1 cellular context compared by ENCODE assay signal in the genomic region with DNA sequence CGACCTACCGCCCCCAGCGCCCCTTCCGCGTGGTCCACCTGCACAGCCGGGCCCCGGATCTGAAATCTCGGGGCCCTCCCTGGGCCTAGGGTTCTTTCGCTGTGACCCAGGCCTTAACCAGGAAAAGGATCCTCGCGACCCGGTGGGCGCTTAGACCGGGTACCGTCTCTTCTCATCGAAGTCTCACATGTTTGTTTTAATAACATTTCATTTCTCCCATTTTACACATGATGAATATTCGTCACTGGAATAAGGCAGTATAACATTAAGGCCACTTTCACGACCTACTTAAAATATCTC.
TF ChIP-seq lines count a peak whose summit lies in the region.

No MANE protein-coding gene starts in this region.

TF ChIP-seq in HEK293, 187 proteins besides CTCF, POLR2A, EP300 and RAD21 (continued from another document):
- TF ChIP-seq, protein P1, sequence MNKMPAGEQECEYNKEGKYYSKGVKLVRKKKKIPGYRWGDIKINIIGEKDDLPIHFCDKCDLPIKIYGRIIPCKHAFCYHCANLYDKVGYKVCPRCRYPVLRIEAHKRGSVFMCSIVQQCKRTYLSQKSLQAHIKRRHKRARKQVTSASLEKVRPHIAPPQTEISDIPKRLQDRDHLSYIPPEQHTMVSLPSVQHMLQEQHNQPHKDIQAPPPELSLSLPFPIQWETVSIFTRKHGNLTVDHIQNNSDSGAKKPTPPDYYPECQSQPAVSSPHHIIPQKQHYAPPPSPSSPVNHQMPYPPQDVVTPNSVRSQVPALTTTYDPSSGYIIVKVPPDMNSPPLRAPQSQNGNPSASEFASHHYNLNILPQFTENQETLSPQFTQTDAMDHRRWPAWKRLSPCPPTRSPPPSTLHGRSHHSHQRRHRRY (tag by site-specific recombination; IDR thresholded peaks at IDR 0.05): no peak
- TF ChIP-seq, protein P2, sequence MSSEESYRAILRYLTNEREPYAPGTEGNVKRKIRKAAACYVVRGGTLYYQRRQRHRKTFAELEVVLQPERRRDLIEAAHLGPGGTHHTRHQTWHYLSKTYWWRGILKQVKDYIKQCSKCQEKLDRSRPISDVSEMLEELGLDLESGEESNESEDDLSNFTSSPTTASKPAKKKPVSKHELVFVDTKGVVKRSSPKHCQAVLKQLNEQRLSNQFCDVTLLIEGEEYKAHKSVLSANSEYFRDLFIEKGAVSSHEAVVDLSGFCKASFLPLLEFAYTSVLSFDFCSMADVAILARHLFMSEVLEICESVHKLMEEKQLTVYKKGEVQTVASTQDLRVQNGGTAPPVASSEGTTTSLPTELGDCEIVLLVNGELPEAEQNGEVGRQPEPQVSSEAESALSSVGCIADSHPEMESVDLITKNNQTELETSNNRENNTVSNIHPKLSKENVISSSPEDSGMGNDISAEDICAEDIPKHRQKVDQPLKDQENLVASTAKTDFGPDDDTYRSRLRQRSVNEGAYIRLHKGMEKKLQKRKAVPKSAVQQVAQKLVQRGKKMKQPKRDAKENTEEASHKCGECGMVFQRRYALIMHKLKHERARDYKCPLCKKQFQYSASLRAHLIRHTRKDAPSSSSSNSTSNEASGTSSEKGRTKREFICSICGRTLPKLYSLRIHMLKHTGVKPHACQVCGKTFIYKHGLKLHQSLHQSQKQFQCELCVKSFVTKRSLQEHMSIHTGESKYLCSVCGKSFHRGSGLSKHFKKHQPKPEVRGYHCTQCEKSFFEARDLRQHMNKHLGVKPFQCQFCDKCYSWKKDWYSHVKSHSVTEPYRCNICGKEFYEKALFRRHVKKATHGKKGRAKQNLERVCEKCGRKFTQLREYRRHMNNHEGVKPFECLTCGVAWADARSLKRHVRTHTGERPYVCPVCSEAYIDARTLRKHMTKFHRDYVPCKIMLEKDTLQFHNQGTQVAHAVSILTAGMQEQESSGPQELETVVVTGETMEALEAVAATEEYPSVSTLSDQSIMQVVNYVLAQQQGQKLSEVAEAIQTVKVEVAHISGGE (tag by site-specific recombination; conservative IDR thresholded peaks at IDR 0.05; ENCODE audit: low read depth): 0 out of 2 replicates have a peak, but pooled peaks have one; percentile 29
TF ChIP-seq in HEK293: peak in this region for 5.
